ENCODE assay signal across 8 cellular contexts in genomic region chr22:25334091-25334490, GRCh38.
A peak's percentile ranks its signal among the peaks of the same experiment; 100 is the strongest.
DNase-seq lines count a peak whose midpoint lies in the region; ATAC-seq, FAIRE-seq and TF ChIP-seq lines count a peak whose summit lies in the region.

No MANE protein-coding gene starts in this region.

- intact Hi-C loops in Caco-2 (cut with micrococcal nuclease; ENCODE audit: unreplicated experiment): loop anchor here (2.0 kb wide), 1 partner anchor 97 kb away; no protein-coding TSS in a partner anchor
- intact Hi-C loops in activated CD4-positive, alpha-beta T cell treated with anti-CD3 and anti-CD28 coated beads for 36 hours (cut with DNase I, micrococcal nuclease): loop anchor here (1.0 to 10.0 kb wide), 5 partner anchors 97 to 249 kb away; no protein-coding TSS in a partner anchor

- H3K4me3 Mint-ChIP-seq in Caco-2 (ENCODE audit: unreplicated experiment) (no peak overlapping the region), neural crest cell (no peak overlapping the region)
- no peak overlapping the region for H3K4me3 Mint-ChIP-seq in activated CD4-positive, alpha-beta T cell treated with anti-CD3 and anti-CD28 coated beads for 36 hours

- H3K27me3 ChIP-seq in Caco-2 (replicated peaks; ENCODE audit: control insufficient read depth, insufficient read depth, low read length) (no peaks in the 10 kb centered on the region), MG63 (no peaks in the 10 kb centered on the region)

- CTCF ChIA-PET in Caco-2 (lab: Charles Lee): interaction anchor here (0.9 kb wide), 1 partner anchor 47 kb away, joined by 3 read pairs; no protein-coding TSS in a partner anchor
- CTCF ChIA-PET in activated CD4-positive, alpha-beta T cell treated with anti-CD3 and anti-CD28 coated beads for 36 hours (lab: Charles Lee): interaction anchor here (0.6 to 1.5 kb wide), 6 partner anchors 10 to 253 kb away, joined by 3 to 9 read pairs (median 4); no protein-coding TSS in a partner anchor

- TF ChIP-seq CTCF in Caco-2 (IDR thresholded peaks at IDR 0.05; ENCODE audit: insufficient read depth in 1 of 2, low read depth in 1 of 2, low read length in 1 of 2, severe bottlenecking in 1 of 2, unreplicated experiment in 1 of 2): peak; percentile 13 to 42
- TF ChIP-seq CTCF in neural crest cell (conservative IDR thresholded peaks at IDR 0.05): peak; percentile 66

- H3K4me1 ChIP-seq in Caco-2: no peaks in the 10 kb centered on the region

- TF ChIP-seq POLR2A in erythroblast (IDR thresholded peaks at IDR 0.05; ENCODE audit: low read length): no peak

- no peak for FAIRE-seq in HTR-8/SVneo (lab: Jason Lieb, UNC)

- H3K27ac Mint-ChIP-seq in Caco-2 (ENCODE audit: unreplicated experiment) (no peak overlapping the region), neural crest cell (ENCODE audit: unreplicated experiment) (no peak overlapping the region)
- H3K27ac Mint-ChIP-seq in activated CD4-positive, alpha-beta T cell treated with anti-CD3 and anti-CD28 coated beads for 36 hours: no peak overlapping the region

- no peaks in the 10 kb centered on the region for H3K36me3 Mint-ChIP-seq in Caco-2 (ENCODE audit: insufficient read depth, unreplicated experiment)
- no peaks in the 10 kb centered on the region for H3K36me3 Mint-ChIP-seq in activated CD4-positive, alpha-beta T cell treated with anti-CD3 and anti-CD28 coated beads for 36 hours (ENCODE audit: low read depth)
- peaks cover 6% of the 10 kb centered on the region for H3K36me3 Mint-ChIP-seq in neural crest cell (ENCODE audit: low read depth)

- ATAC-seq in activated CD4-positive, alpha-beta T cell treated with anti-CD3 and anti-CD28 coated beads for 36 hours: peak; percentile 90
- ATAC-seq in GM21619 (IDR thresholded peaks at IDR 0.05; ENCODE audit: unreplicated experiment) (no peak), HG02678 (IDR thresholded peaks at IDR 0.05; ENCODE audit: unreplicated experiment) (no peak)

- BruUV-seq in Caco-2 (replicated peaks; lab: Mats Ljungman, UMichigan): no TSS peak

- H3K9me3 ChIP-seq in Caco-2: no peaks in the 10 kb centered on the region
- H3K9me3 ChIP-seq in MG63: no peaks in the 10 kb centered on the region

- H3K4me3 ChIP-seq in Caco-2 (ENCODE audit: low read depth, low read length) (no peak overlapping the region), MG63 (no peak overlapping the region)

- H3K36me3 ChIP-seq in Caco-2 (ENCODE audit: control insufficient read depth, insufficient read depth, low read length): no peaks in the 10 kb centered on the region
- H3K36me3 ChIP-seq in MG63: no peaks in the 10 kb centered on the region

- no peaks in the 10 kb centered on the region for H3K9me3 Mint-ChIP-seq in Caco-2 (ENCODE audit: unreplicated experiment)
- H3K9me3 Mint-ChIP-seq in activated CD4-positive, alpha-beta T cell treated with anti-CD3 and anti-CD28 coated beads for 36 hours (ENCODE audit: low read depth): peaks cover 21% of the 10 kb centered on the region
- H3K9me3 Mint-ChIP-seq in neural crest cell: no peaks in the 10 kb centered on the region

- no peaks in the 10 kb centered on the region for H3K27me3 Mint-ChIP-seq in Caco-2 (ENCODE audit: insufficient read depth, unreplicated experiment)
- no peaks in the 10 kb centered on the region for H3K27me3 Mint-ChIP-seq in activated CD4-positive, alpha-beta T cell treated with anti-CD3 and anti-CD28 coated beads for 36 hours
- H3K27me3 Mint-ChIP-seq in neural crest cell (ENCODE audit: low read depth): no peaks in the 10 kb centered on the region

- peak in 1 of 2 experiments; percentile 55 for DNase-seq in Caco-2
- peak; percentile 0 for DNase-seq in MG63
- peak; percentile 85 for DNase-seq in activated CD4-positive, alpha-beta T cell treated with anti-CD3 and anti-CD28 coated beads for 36 hours
- DNase-seq in erythroblast (lab: John Stamatoyannopoulos, UW): peak; percentile 67 to 78
- DNase-seq in neural crest cell (ENCODE audit: low read depth, low spot score): peak; percentile 69
- no peak for DNase-seq in HTR-8/SVneo (ENCODE audit: insufficient read length, low spot score)

- POLR2A ChIA-PET in Caco-2 (lab: Charles Lee): no interaction called here
- POLR2A ChIA-PET in activated CD4-positive, alpha-beta T cell treated with anti-CD3 and anti-CD28 coated beads for 36 hours (lab: Charles Lee): no interaction called here

- H3K4me1 Mint-ChIP-seq in Caco-2 (ENCODE audit: low read depth, unreplicated experiment) (no peaks in the 10 kb centered on the region), neural crest cell (peaks cover 16% of the 10 kb centered on the region)
- H3K4me1 Mint-ChIP-seq in activated CD4-positive, alpha-beta T cell treated with anti-CD3 and anti-CD28 coated beads for 36 hours: no peaks in the 10 kb centered on the region
